34 cellular contexts compared by ENCODE assay signal in the genomic region with DNA sequence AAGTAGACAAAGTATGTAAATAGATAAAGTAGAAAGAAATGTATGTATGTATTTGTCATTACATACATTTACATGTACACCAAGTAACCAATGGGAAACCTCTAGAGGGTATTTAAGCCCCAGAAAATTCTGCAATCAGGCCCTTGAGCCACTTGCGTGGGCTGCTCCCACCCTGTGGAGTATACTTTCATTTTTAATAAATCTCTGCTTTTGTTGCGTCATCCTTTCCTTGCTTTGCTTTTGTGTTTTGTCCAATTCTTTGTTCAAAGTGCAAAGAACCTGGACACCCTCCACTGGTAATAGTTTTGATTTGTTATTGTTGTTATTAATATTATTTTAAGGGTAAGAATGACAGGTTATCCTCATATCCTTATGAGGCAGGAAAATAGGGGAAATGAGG. TPM values are rescaled to one million over a fixed set of nuclear protein-coding genes. Genes with fewer than 3 reads are reported as not detected.
"Had no signal": no experiment of that assay in that cellular context is flagged by ENCODE, and none has a peak within 500 bp of the region (broad histone marks: within the 10 kb centered on the region; RNA-seq: fewer than 3 reads in every experiment).

No MANE protein-coding gene starts in this region.

- H3K4me3 ChIP-seq: body of pancreas, esophagus muscularis mucosa, gastrocnemius medialis, heart right ventricle, hepatocyte had no signal

- ATAC-seq: activated CD4-positive, alpha-beta T cell treated with anti-CD3 and anti-CD28 coated beads for 36 hours; activated naive CD4-positive, alpha-beta T cell treated with anti-CD3 and anti-CD28 coated beads, Interleukin-2, amount 50 U/mL, for 72 hours; activated T-cell treated with anti-CD3 and anti-CD28 coated beads, Interleukin-2, amount 50 U/mL, for 72 hours; body of pancreas; effector memory CD8-positive, alpha-beta T cell; foreskin keratinocyte; gastrocnemius medialis; T-helper 17 cell had no signal

- H3K79me2 ChIP-seq: hepatocyte had no signal

- H2AFZ ChIP-seq: hepatocyte had no signal

- H3K36me3 ChIP-seq: WERI-Rb-1 had no signal

- H3K4me1 ChIP-seq: body of pancreas, esophagus muscularis mucosa, foreskin keratinocyte, gastrocnemius medialis, heart right ventricle had no signal

- H3K4me2 ChIP-seq: hepatocyte had no signal

- H3K27me3 ChIP-seq: body of pancreas, esophagus muscularis mucosa, foreskin keratinocyte, gastrocnemius medialis, heart right ventricle, hepatocyte had no signal

- H3K27ac ChIP-seq: body of pancreas, esophagus muscularis mucosa, foreskin keratinocyte, gastrocnemius medialis, heart right ventricle, hepatocyte, WERI-Rb-1 had no signal

- DNase-seq: activated CD4-positive, alpha-beta memory T cell treated with anti-CD3 and anti-CD28 coated beads, Interleukin-2, amount 10 ng/mL, durations not matched to agents 7 days and 5 days; activated CD4-positive, alpha-beta T cell treated with anti-CD3 and anti-CD28 coated beads for 36 hours; activated CD4-positive, alpha-beta T cell treated with anti-CD3 and anti-CD28 coated beads, Interleukin-2, amount 10 ng/mL, durations not matched to agents 24 days and 14 days; activated CD4-positive, CD25-positive, alpha-beta regulatory T cell; activated CD4-positive, CD25-positive, alpha-beta regulatory T cell treated with anti-CD3 and anti-CD28 coated beads, Interleukin-2, amount 50 U/mL, for 72 hours; activated CD8-positive, alpha-beta memory T cell treated with anti-CD3 and anti-CD28 coated beads, Interleukin-2, amount 50 U/mL, for 48 hours; activated gamma-delta T cell; activated naive CD4-positive, alpha-beta T cell; activated naive CD4-positive, alpha-beta T cell treated with anti-CD3 and anti-CD28 coated beads, Interleukin-2, amount 10 ng/mL, durations not matched to agents 7 days and 5 days; activated naive CD8-positive, alpha-beta T cell treated with anti-CD3 and anti-CD28 coated beads, Interleukin-2, amount 10 ng/mL, durations not matched to agents 7 days and 5 days; activated T-cell treated with anti-CD3 and anti-CD28 coated beads for 4 hours; activated T-cell treated with anti-CD3 and anti-CD28 coated beads, Interleukin-2, amount 50 U/mL, for 24 hours; activated T-cell treated with anti-CD3 and anti-CD28 coated beads, Interleukin-2, amount 50 U/mL, for 72 hours; amygdala; aorta; body of pancreas; caudate nucleus; cortex of kidney; dermis blood vessel endothelial cell; effector CD4-positive, alpha-beta T cell; effector memory CD8-positive, alpha-beta T cell; foreskin keratinocyte; gastrocnemius medialis; heart right ventricle; T-helper 1 cell; T-helper 17 cell; T1000; WERI-Rb-1 had no signal

- H3K9me3 ChIP-seq: body of pancreas, esophagus muscularis mucosa, gastrocnemius medialis had no signal

RNA-seq across cellular contexts. Expression of a gene that starts 26.2 kb away (rescaled TPM):
- total RNA-seq: activated CD4-positive, alpha-beta memory T cell treated with anti-CD3 and anti-CD28 coated beads, Interleukin-2, amount 10 ng/mL, durations not matched to agents 7 days and 5 days; activated CD4-positive, alpha-beta T cell treated with anti-CD3 and anti-CD28 coated beads for 36 hours; activated CD4-positive, alpha-beta T cell treated with anti-CD3 and anti-CD28 coated beads, Interleukin-2, amount 10 ng/mL, durations not matched to agents 24 days and 14 days; activated naive CD4-positive, alpha-beta T cell treated with anti-CD3 and anti-CD28 coated beads, Interleukin-2, amount 50 U/mL, for 72 hours; activated naive CD8-positive, alpha-beta T cell treated with anti-CD3 and anti-CD28 coated beads, Interleukin-2, amount 10 ng/mL, durations not matched to agents 7 days and 5 days; activated T-cell treated with anti-CD3 and anti-CD28 coated beads, Interleukin-2, amount 50 U/mL, for 72 hours; aorta; body of pancreas; chondrocyte; dermis blood vessel endothelial cell; esophagus muscularis mucosa; foreskin keratinocyte; gastrocnemius medialis; glomerular endothelial cell; heart right ventricle; hepatocyte; T-helper 17 cell had no signal
- polyA plus RNA-seq: adipose tissue, aorta, foreskin keratinocyte, heart right ventricle, hepatocyte had no signal
